ENCODE assay signal across 20 cellular contexts in the genomic region with DNA sequence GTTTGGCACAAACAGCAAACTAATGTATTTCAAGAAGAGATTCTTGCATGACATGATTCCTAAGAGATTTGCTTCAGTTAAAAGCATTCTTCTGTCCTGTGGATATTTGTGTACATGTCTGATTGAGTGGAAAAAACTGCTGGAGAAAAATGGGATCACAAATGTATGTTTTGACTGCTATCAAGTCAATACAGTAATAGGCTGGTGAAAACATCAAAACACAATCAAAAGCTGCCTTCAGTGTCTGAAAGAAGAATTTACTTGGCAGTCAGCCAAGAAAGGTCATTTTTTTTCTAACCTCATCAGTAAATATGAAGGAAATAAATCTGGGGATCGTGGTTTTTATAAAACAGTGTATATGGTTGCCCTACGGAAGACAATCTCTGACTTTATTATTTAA.
DNase-seq lines count a peak whose midpoint lies in the region; FAIRE-seq lines count a peak whose summit lies in the region.
"Had no signal": no experiment of that assay in that cellular context is flagged by ENCODE, and none has a peak within 500 bp of the region (broad histone marks: within the 10 kb centered on the region; RNA-seq: fewer than 3 reads in every experiment).

No MANE protein-coding gene starts in this region.

- DNase-seq in DMS53 (lab: John Stamatoyannopoulos, UW) (peak; percentile 41), RPMI8226 (peak; percentile 22), RCC 7860 (ENCODE audit: low spot score) (no peak), T-helper 2 cell (no peak), DMS79 (lab: John Stamatoyannopoulos, UW) (no peak)
- DNase-seq: activated CD4-positive, alpha-beta T cell treated with anti-CD3 and anti-CD28 coated beads, Interleukin-2, amount 50 U/mL, for 48 hours; activated T-cell treated with anti-CD3 and anti-CD28 coated beads for 4 hours; CD4-positive, alpha-beta T cell; cerebellar nuclear complex; effector CD8-positive, alpha-beta T cell; esophagus squamous epithelium; lower lobe of right lung; NCI-H1436 treated with DMSO at 0.1 percent for 48 hours; NCI-H524 treated with DMSO at 0.1 percent for 48 hours; occipital lobe; SHP77 treated with DMSO at 0.1 percent for 48 hours had no signal

- H3K9ac ChIP-seq in HUES64 (ENCODE audit: low read depth, low read length) (no peak overlapping the region), iPS-20b (ENCODE audit: low read depth, low read length) (no peak overlapping the region)

- H3K27ac ChIP-seq in HUES64 (ENCODE audit: low read depth, low read length) = peak overlapping the region; percentile 44; the same call in 1 of the 2 replicates
- no peak overlapping the region for H3K27ac ChIP-seq in iPS-20b (ENCODE audit: low read length)
- H3K27ac ChIP-seq: esophagus squamous epithelium, lower lobe of right lung, right atrium auricular region, VCaP had no signal

- H3K4me1 ChIP-seq in HUES64 (ENCODE audit: insufficient read depth, low read length) (peaks cover 20% of the 10 kb centered on the region; the same call in 1 of the 2 replicates), iPS-20b (ENCODE audit: insufficient read depth, low read length) (peaks cover 12% of the 10 kb centered on the region; the same call in 1 of the 2 replicates)
- H3K4me1 ChIP-seq: esophagus squamous epithelium, lower lobe of right lung, right atrium auricular region had no signal

- no peak for FAIRE-seq in RCC 7860 (lab: Jason Lieb, UNC)

- no peaks in the 10 kb centered on the region for H3K27me3 ChIP-seq in HUES64 (ENCODE audit: insufficient read depth, low read length)
- H3K27me3 ChIP-seq in iPS-20b (ENCODE audit: insufficient read depth, low read length) = no peaks in the 10 kb centered on the region
- H3K27me3 ChIP-seq: esophagus squamous epithelium, right atrium auricular region had no signal

- H3K9me3 ChIP-seq in HUES64 (ENCODE audit: insufficient read depth, low read depth, low read length) (peaks cover 8% of the 10 kb centered on the region), iPS-20b (ENCODE audit: insufficient read depth, low read depth, low read length) (peaks cover 6% of the 10 kb centered on the region; the same call in 1 of the 2 replicates)
- H3K9me3 ChIP-seq: esophagus squamous epithelium, lower lobe of right lung had no signal

- no CpG with 5 or more reads among the region's 2 CpGs for WGBS in HUES64

- H3K4me3 ChIP-seq in HUES64 (ENCODE audit: low read length) (no peak overlapping the region; the same call in 1 of the 2 replicates), iPS-20b (ENCODE audit: low read length) (peak overlapping the region; percentile 36; the same call in 1 of the 2 replicates)
- H3K4me3 ChIP-seq: esophagus squamous epithelium, lower lobe of right lung, right atrium auricular region had no signal

- H3K36me3 ChIP-seq in HUES64 (ENCODE audit: insufficient read depth, low read length) (no peaks in the 10 kb centered on the region), iPS-20b (ENCODE audit: insufficient read depth, low read depth, low read length) (no peaks in the 10 kb centered on the region)
- H3K36me3 ChIP-seq: esophagus squamous epithelium, lower lobe of right lung, right atrium auricular region had no signal

Comparison
In these comparisons a context has a peak if more than half of its experiments do, and no peak if none do; other contexts are left out.
1. DNase-seq: peak in DMS53 (single experiment) and RPMI8226 (single experiment); none in RCC 7860 (single experiment), T-helper 2 cell (0 of 5) and DMS79 (single experiment).